2 cellular contexts compared by ENCODE assay signal in genomic region chr10:49393301-49393700, GRCh38.
TF ChIP-seq lines count a peak whose summit lies in the region.

No MANE protein-coding gene starts in this region.

TF ChIP-seq in HepG2, 621 proteins besides CTCF, POLR2A, EP300 and RAD21:
- TF ChIP-seq PAX8 (CRISPR knock-in tag; IDR thresholded peaks at IDR 0.05; ENCODE audit: borderline replicate concordance) (no peak), MAFK (conservative IDR thresholded peaks at IDR 0.05 in 1 of 2, IDR thresholded peaks at IDR 0.05 in 1 of 2; ENCODE audit: low read length in 2 of 2) (peak; percentile 44 to 52)

TF ChIP-seq in K562, 482 proteins besides CTCF, POLR2A, EP300 and RAD21:
- TF ChIP-seq MAFF (IDR thresholded peaks at IDR 0.05; ENCODE audit: low read length) (0 out of 2 replicates have a peak, but pooled peaks have one; percentile 10), MAFG (tag; conservative IDR thresholded peaks at IDR 0.05) (peak; percentile 46), YY1 (IDR thresholded peaks at IDR 0.05; ENCODE audit: borderline replicate concordance in 1 of 3, control insufficient read depth in 1 of 3, extremely low read depth in 1 of 3, insufficient read depth in 3 of 3, insufficient read length in 1 of 3, insufficient replicate concordance in 2 of 3, low read depth in 1 of 3, low read length in 2 of 3) (no peak), C11orf30 (IDR thresholded peaks at IDR 0.05; ENCODE audit: low read depth) (peak; percentile 72), ZNF316 (IDR thresholded peaks at IDR 0.05) (peak; percentile 81)
TF ChIP-seq in K562: peak in this region for 4.
